ENCODE assay signal across 1 cellular context in the genomic region with DNA sequence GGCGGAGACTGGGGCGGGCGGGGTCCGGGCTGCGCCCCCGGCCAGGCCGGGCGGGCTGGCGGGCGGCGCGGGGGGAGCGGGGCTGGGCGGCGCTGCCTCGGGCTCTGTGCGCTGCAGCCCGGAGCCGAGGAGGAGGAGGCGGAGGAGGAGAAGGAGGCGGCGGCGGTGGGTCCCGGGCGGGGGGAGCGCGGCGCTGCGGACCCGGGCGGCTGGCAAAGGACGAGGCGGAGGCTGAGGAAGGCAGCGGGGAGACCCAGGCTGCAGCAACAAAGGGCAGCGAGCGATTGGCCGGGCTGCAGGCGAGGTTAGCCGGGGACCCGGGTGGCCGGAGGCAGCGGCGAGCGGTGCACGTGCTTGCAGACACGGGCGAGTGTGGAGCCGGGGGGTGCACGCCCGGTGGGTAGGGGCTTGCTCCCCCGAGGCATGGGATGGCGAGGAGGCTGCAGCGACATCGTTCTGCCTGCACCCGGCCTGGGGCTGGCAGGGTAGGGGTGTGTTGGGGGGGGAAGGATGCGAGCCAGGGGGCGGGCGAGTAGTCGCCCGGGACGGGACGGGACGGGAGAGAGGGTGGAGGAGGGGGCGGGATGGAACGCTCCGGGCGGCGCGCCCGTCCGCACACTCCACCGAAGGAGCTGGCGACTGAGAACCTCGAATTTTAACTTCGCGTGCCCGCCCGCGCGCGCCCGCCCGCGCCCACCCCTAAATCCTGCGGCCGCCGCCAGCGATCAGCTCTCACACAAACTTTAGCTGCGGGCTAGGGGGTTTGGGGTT.
TF ChIP-seq lines count a peak whose summit lies in the region.

No MANE protein-coding gene starts in this region.

TF ChIP-seq in HepG2, 621 proteins besides CTCF, POLR2A, EP300 and RAD21 (continued from another document):
- TF ChIP-seq, protein P1, sequence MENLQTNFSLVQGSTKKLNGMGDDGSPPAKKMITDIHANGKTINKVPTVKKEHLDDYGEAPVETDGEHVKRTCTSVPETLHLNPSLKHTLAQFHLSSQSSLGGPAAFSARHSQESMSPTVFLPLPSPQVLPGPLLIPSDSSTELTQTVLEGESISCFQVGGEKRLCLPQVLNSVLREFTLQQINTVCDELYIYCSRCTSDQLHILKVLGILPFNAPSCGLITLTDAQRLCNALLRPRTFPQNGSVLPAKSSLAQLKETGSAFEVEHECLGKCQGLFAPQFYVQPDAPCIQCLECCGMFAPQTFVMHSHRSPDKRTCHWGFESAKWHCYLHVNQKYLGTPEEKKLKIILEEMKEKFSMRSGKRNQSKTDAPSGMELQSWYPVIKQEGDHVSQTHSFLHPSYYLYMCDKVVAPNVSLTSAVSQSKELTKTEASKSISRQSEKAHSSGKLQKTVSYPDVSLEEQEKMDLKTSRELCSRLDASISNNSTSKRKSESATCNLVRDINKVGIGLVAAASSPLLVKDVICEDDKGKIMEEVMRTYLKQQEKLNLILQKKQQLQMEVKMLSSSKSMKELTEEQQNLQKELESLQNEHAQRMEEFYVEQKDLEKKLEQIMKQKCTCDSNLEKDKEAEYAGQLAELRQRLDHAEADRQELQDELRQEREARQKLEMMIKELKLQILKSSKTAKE (CRISPR knock-in tag; IDR thresholded peaks at IDR 0.05; ENCODE audit: borderline replicate concordance) = no peak
- TF ChIP-seq MED13 (CRISPR knock-in tag; IDR thresholded peaks at IDR 0.05) (no peak; the same call in 1 of the 2 replicates), CBX1 (IDR thresholded peaks at IDR 0.05; ENCODE audit: low read depth) (no peak), SUZ12 (IDR thresholded peaks at IDR 0.05; ENCODE audit: low read depth, low read length) (no peak), CEBPG (CRISPR knock-in tag; IDR thresholded peaks at IDR 0.05) (no peak), KDM5A (IDR thresholded peaks at IDR 0.05; ENCODE audit: borderline replicate concordance, low read length) (no peak), POLR2AphosphoS2 (IDR thresholded peaks at IDR 0.05; ENCODE audit: low read depth, low read length) (no peak), RBM39 (IDR thresholded peaks at IDR 0.05; ENCODE audit: low read depth, low read length, poor library complexity, severe bottlenecking) (no peak), SRSF4 (IDR thresholded peaks at IDR 0.05; ENCODE audit: low read depth, low read length, poor library complexity, severe bottlenecking) (no peak), ZNF747 (CRISPR knock-in tag; IDR thresholded peaks at IDR 0.05; ENCODE audit: borderline replicate concordance) (peak; percentile 24; the same call in 1 of the 2 replicates), EHMT2 (IDR thresholded peaks at IDR 0.05; ENCODE audit: borderline replicate concordance, low read depth, low read length) (no peak), FOXM1 (CRISPR knock-in tag; IDR thresholded peaks at IDR 0.05) (no peak), SMAD3 (CRISPR knock-in tag; IDR thresholded peaks at IDR 0.05) (no peak), ZNF251 (CRISPR knock-in tag; IDR thresholded peaks at IDR 0.05) (no peak), MBD4 (IDR thresholded peaks at IDR 0.05; ENCODE audit: borderline replicate concordance, low read length) (no peak), SP5 (CRISPR knock-in tag; IDR thresholded peaks at IDR 0.05; ENCODE audit: borderline replicate concordance, low read depth) (no peak), ZMAT3 (CRISPR knock-in tag; conservative IDR thresholded peaks at IDR 0.05) (no peak), DR1 (CRISPR knock-in tag; IDR thresholded peaks at IDR 0.05) (no peak), ZNF230 (CRISPR knock-in tag; IDR thresholded peaks at IDR 0.05) (no peak), ZNF225 (CRISPR knock-in tag; IDR thresholded peaks at IDR 0.05) (no peak), RFX3 (CRISPR knock-in tag; IDR thresholded peaks at IDR 0.05) (no peak), GTF3A (CRISPR knock-in tag; conservative IDR thresholded peaks at IDR 0.05) (no peak)
- TF ChIP-seq, protein P2, sequence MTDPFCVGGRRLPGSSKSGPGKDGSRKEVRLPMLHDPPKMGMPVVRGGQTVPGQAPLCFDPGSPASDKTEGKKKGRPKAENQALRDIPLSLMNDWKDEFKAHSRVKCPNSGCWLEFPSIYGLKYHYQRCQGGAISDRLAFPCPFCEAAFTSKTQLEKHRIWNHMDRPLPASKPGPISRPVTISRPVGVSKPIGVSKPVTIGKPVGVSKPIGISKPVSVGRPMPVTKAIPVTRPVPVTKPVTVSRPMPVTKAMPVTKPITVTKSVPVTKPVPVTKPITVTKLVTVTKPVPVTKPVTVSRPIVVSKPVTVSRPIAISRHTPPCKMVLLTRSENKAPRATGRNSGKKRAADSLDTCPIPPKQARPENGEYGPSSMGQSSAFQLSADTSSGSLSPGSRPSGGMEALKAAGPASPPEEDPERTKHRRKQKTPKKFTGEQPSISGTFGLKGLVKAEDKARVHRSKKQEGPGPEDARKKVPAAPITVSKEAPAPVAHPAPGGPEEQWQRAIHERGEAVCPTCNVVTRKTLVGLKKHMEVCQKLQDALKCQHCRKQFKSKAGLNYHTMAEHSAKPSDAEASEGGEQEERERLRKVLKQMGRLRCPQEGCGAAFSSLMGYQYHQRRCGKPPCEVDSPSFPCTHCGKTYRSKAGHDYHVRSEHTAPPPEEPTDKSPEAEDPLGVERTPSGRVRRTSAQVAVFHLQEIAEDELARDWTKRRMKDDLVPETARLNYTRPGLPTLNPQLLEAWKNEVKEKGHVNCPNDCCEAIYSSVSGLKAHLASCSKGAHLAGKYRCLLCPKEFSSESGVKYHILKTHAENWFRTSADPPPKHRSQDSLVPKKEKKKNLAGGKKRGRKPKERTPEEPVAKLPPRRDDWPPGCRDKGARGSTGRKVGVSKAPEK (CRISPR knock-in tag; IDR thresholded peaks at IDR 0.05; ENCODE audit: borderline replicate concordance) = no peak
- TF ChIP-seq, protein P3, sequence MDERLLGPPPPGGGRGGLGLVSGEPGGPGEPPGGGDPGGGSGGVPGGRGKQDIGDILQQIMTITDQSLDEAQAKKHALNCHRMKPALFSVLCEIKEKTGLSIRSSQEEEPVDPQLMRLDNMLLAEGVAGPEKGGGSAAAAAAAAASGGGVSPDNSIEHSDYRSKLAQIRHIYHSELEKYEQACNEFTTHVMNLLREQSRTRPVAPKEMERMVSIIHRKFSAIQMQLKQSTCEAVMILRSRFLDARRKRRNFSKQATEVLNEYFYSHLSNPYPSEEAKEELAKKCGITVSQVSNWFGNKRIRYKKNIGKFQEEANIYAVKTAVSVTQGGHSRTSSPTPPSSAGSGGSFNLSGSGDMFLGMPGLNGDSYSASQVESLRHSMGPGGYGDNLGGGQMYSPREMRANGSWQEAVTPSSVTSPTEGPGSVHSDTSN (CRISPR knock-in tag; IDR thresholded peaks at IDR 0.05) = no peak
- TF ChIP-seq, protein P4, sequence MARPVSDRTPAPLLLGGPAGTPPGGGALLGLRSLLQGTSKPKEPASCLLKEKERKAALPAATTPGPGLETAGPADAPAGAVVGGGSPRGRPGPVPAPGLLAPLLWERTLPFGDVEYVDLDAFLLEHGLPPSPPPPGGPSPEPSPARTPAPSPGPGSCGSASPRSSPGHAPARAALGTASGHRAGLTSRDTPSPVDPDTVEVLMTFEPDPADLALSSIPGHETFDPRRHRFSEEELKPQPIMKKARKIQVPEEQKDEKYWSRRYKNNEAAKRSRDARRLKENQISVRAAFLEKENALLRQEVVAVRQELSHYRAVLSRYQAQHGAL (CRISPR knock-in tag; IDR thresholded peaks at IDR 0.05; ENCODE audit: not compliant biosample characterization) = no peak
- TF ChIP-seq, protein P5, sequence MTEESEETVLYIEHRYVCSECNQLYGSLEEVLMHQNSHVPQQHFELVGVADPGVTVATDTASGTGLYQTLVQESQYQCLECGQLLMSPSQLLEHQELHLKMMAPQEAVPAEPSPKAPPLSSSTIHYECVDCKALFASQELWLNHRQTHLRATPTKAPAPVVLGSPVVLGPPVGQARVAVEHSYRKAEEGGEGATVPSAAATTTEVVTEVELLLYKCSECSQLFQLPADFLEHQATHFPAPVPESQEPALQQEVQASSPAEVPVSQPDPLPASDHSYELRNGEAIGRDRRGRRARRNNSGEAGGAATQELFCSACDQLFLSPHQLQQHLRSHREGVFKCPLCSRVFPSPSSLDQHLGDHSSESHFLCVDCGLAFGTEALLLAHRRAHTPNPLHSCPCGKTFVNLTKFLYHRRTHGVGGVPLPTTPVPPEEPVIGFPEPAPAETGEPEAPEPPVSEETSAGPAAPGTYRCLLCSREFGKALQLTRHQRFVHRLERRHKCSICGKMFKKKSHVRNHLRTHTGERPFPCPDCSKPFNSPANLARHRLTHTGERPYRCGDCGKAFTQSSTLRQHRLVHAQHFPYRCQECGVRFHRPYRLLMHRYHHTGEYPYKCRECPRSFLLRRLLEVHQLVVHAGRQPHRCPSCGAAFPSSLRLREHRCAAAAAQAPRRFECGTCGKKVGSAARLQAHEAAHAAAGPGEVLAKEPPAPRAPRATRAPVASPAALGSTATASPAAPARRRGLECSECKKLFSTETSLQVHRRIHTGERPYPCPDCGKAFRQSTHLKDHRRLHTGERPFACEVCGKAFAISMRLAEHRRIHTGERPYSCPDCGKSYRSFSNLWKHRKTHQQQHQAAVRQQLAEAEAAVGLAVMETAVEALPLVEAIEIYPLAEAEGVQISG (CRISPR knock-in tag; IDR thresholded peaks at IDR 0.05) = peak; percentile 17; the same call in 1 of the 2 replicates
- TF ChIP-seq, protein P6, sequence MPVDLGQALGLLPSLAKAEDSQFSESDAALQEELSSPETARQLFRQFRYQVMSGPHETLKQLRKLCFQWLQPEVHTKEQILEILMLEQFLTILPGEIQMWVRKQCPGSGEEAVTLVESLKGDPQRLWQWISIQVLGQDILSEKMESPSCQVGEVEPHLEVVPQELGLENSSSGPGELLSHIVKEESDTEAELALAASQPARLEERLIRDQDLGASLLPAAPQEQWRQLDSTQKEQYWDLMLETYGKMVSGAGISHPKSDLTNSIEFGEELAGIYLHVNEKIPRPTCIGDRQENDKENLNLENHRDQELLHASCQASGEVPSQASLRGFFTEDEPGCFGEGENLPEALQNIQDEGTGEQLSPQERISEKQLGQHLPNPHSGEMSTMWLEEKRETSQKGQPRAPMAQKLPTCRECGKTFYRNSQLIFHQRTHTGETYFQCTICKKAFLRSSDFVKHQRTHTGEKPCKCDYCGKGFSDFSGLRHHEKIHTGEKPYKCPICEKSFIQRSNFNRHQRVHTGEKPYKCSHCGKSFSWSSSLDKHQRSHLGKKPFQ (CRISPR knock-in tag; IDR thresholded peaks at IDR 0.05; ENCODE audit: insufficient replicate concordance) = no peak
- TF ChIP-seq, protein P7, sequence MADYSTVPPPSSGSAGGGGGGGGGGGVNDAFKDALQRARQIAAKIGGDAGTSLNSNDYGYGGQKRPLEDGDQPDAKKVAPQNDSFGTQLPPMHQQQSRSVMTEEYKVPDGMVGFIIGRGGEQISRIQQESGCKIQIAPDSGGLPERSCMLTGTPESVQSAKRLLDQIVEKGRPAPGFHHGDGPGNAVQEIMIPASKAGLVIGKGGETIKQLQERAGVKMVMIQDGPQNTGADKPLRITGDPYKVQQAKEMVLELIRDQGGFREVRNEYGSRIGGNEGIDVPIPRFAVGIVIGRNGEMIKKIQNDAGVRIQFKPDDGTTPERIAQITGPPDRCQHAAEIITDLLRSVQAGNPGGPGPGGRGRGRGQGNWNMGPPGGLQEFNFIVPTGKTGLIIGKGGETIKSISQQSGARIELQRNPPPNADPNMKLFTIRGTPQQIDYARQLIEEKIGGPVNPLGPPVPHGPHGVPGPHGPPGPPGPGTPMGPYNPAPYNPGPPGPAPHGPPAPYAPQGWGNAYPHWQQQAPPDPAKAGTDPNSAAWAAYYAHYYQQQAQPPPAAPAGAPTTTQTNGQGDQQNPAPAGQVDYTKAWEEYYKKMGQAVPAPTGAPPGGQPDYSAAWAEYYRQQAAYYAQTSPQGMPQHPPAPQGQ (CRISPR knock-in tag; IDR thresholded peaks at IDR 0.05; ENCODE audit: borderline replicate concordance) = no peak
- TF ChIP-seq, protein P8, sequence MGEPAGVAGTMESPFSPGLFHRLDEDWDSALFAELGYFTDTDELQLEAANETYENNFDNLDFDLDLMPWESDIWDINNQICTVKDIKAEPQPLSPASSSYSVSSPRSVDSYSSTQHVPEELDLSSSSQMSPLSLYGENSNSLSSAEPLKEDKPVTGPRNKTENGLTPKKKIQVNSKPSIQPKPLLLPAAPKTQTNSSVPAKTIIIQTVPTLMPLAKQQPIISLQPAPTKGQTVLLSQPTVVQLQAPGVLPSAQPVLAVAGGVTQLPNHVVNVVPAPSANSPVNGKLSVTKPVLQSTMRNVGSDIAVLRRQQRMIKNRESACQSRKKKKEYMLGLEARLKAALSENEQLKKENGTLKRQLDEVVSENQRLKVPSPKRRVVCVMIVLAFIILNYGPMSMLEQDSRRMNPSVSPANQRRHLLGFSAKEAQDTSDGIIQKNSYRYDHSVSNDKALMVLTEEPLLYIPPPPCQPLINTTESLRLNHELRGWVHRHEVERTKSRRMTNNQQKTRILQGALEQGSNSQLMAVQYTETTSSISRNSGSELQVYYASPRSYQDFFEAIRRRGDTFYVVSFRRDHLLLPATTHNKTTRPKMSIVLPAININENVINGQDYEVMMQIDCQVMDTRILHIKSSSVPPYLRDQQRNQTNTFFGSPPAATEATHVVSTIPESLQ (CRISPR knock-in tag; conservative IDR thresholded peaks at IDR 0.05) = no peak
TF ChIP-seq in HepG2: peak in this region for 114.
